In the genomic region with DNA sequence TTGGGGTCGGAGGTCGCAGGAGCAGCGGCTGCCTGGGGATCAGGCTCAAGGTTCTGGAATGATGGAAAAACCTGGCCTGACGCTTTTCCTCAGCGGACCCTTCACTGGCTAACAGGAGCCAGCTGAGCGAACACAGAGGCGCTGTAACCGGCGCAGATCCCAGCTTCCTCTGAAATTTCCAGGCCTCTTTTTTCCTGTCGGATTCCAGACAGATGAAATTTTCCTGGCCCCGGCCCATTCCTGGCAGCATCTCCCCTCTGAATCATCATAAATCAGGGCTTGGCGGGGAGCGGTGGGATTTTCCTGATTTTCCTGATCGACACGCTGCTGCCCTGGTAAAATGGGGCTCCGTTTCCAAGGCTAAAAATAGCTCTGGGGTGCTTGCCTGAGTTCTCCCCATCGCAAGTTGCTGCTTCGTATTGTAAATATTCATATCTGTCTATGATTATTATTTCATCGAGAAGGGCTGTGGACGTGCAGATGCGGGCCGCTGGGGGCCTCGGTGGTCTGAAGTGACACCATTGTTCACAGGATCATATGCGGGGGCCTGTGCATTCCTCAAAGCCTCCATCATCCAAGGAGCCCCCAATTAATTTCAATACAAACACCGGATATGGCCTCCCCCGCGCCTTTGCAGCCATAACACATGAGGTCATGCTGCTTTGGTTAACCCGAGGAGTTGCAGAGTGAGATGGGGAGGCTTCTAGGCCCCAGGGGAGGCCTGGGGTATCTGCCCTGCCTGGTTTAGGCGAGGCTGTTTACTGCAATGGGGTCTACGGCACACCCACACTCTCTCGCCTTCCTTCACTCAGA, we compare ENCODE assay signal across 8 cellular contexts. TPM values are rescaled to one million over a fixed set of nuclear protein-coding genes. Genes with fewer than 3 reads are reported as not detected.
DNase-seq lines count a peak whose midpoint lies in the region; ATAC-seq and TF ChIP-seq lines count a peak whose summit lies in the region.

No MANE protein-coding gene starts in this region.

- H3K36me3 ChIP-seq in endodermal cell (ENCODE audit: control insufficient read depth, insufficient read depth, low read length): no peaks in the 10 kb centered on the region
- no peaks in the 10 kb centered on the region for H3K36me3 ChIP-seq in mesendoderm (ENCODE audit: control insufficient read depth, insufficient read depth, low read length)

- no peak overlapping the region for H3K4me3 Mint-ChIP-seq in endodermal cell
- H3K4me3 Mint-ChIP-seq in type B pancreatic cell: peak overlapping the region; percentile 54

- no peak overlapping the region for H2BK15ac ChIP-seq in mesendoderm (replicated peaks; ENCODE audit: low read depth)

- DNase-seq in M059J (ENCODE audit: low read depth) (peak; percentile 59), endodermal cell (no peak), mesendoderm (peak; percentile 86), type B pancreatic cell (ENCODE audit: extremely low spot score, unreplicated experiment) (no peak), NCI-H2227 treated with DMSO at 0.1 percent for 48 hours (lab: John Stamatoyannopoulos, UW) (no peak), NCI-H1417 (lab: John Stamatoyannopoulos, UW) (no peak)

- H2AK5ac ChIP-seq in mesendoderm (ENCODE audit: low read length): no peak overlapping the region

- no peak overlapping the region for H3K4me2 ChIP-seq in mesendoderm (ENCODE audit: low read length)

- ATAC-seq in GM21381 (IDR thresholded peaks at IDR 0.05; ENCODE audit: unreplicated experiment) (no peak), HG03565 (IDR thresholded peaks at IDR 0.05; ENCODE audit: unreplicated experiment) (no peak)

- H3K27ac ChIP-seq in endodermal cell (ENCODE audit: low read depth, low read length) (peak overlapping the region; percentile 32), mesendoderm (ENCODE audit: low read depth, low read length) (peak overlapping the region; percentile 68)

- peaks cover 10% of the 10 kb centered on the region for H3K4me1 ChIP-seq in endodermal cell (ENCODE audit: control insufficient read depth, insufficient read depth, low read length)
- peaks cover 2% of the 10 kb centered on the region for H3K4me1 ChIP-seq in mesendoderm (ENCODE audit: control insufficient read depth, low read depth, low read length)

- 77 to 86% methylated on average over 24 to 31 of the region's 31 CpGs for WGBS in endodermal cell (ENCODE audit: insufficient coverage in 1 of 2, insufficient read length in 1 of 2), 2 experiments
- WGBS in mesendoderm (ENCODE audit: extremely low coverage, insufficient coverage, low lambda C conversion rate): no CpG with 5 or more reads among the region's 31 CpGs

- no peaks in the 10 kb centered on the region for H3K79me1 ChIP-seq in mesendoderm (ENCODE audit: low read length)

- H4K8ac ChIP-seq in mesendoderm (ENCODE audit: low read depth, low read length): no peak overlapping the region

- H3K9me3 Mint-ChIP-seq in endodermal cell (peaks cover 3% of the 10 kb centered on the region), type B pancreatic cell (peaks cover 4% of the 10 kb centered on the region)

- TF ChIP-seq CTCF in endodermal cell (conservative IDR thresholded peaks at IDR 0.05) (no peak), type B pancreatic cell (conservative IDR thresholded peaks at IDR 0.05) (no peak)

- no peak overlapping the region for H4K5ac ChIP-seq in mesendoderm (ENCODE audit: low read length)

- H3K9me3 ChIP-seq in endodermal cell (ENCODE audit: control insufficient read depth, low read length): no peaks in the 10 kb centered on the region

- no peak overlapping the region for H2BK120ac ChIP-seq in mesendoderm (ENCODE audit: low read depth, low read length)

- H3K18ac ChIP-seq in mesendoderm (ENCODE audit: low read length): peak overlapping the region; percentile 76

- H3K36me3 Mint-ChIP-seq in endodermal cell (ENCODE audit: low read depth) (no peaks in the 10 kb centered on the region), type B pancreatic cell (peaks cover 4% of the 10 kb centered on the region)

- H3K4me3 ChIP-seq in endodermal cell (ENCODE audit: low read length) (no peak overlapping the region), mesendoderm (ENCODE audit: low read length) (no peak overlapping the region)

- no peak overlapping the region for H2BK5ac ChIP-seq in mesendoderm (ENCODE audit: low read length)

- peak overlapping the region; percentile 76 for H3K56ac ChIP-seq in mesendoderm (ENCODE audit: low read length)

- H3K4ac ChIP-seq in mesendoderm (ENCODE audit: low read depth, low read length): no peak overlapping the region

- no peak overlapping the region for H3K9ac ChIP-seq in endodermal cell (ENCODE audit: extremely low read depth, low read length, poor library complexity, severe bottlenecking)
- no peak overlapping the region for H3K9ac ChIP-seq in mesendoderm (ENCODE audit: low read length)

- H3K23ac ChIP-seq in mesendoderm (ENCODE audit: low read length): no peak overlapping the region

- H3K27me3 ChIP-seq in endodermal cell (ENCODE audit: control insufficient read depth, insufficient read depth, low read length, poor library complexity, severe bottlenecking) (no peaks in the 10 kb centered on the region), mesendoderm (ENCODE audit: insufficient read depth, low read length, poor library complexity) (no peaks in the 10 kb centered on the region)

- H3K27ac Mint-ChIP-seq in endodermal cell: peak overlapping the region; percentile 59
- peak overlapping the region; percentile 74 for H3K27ac Mint-ChIP-seq in type B pancreatic cell

- H3K79me2 ChIP-seq in mesendoderm (ENCODE audit: control insufficient read depth, insufficient read depth, low read length): no peaks in the 10 kb centered on the region

- H3K4me1 Mint-ChIP-seq in endodermal cell (peaks cover 15% of the 10 kb centered on the region), type B pancreatic cell (ENCODE audit: unreplicated experiment) (peaks cover 42% of the 10 kb centered on the region)

- H3K27me3 Mint-ChIP-seq in endodermal cell (ENCODE audit: insufficient read depth): no peaks in the 10 kb centered on the region
- no peaks in the 10 kb centered on the region for H3K27me3 Mint-ChIP-seq in type B pancreatic cell

RNA-seq across cellular contexts. Expression of a gene that starts 45.8 kb away (rescaled TPM):
- total RNA-seq in M059J (2014; rRNA removed; shearing (Covaris generic)): 4.2 and 6.9 TPM in 2 replicates
- total RNA-seq in endodermal cell (10 to 100 TPM; 51.1 to 83.0 TPM), type B pancreatic cell (ENCODE audit: low replicate concordance) (18.3 and 28.2 TPM in 2 replicates)
- polyA plus RNA-seq in endodermal cell (2013, experiment 1 of 2): 28.1 TPM
- polyA plus RNA-seq in endodermal cell (2013, experiment 2 of 2): 38.7 TPM
- polyA plus RNA-seq in mesendoderm (2013, experiment 1 of 2): 116 TPM
- 119 TPM for polyA plus RNA-seq in mesendoderm (2013, experiment 2 of 2)

Comparison
In these comparisons a context has a peak if more than half of its experiments do, and no peak if none do; other contexts are left out.
1. DNase-seq: peak in M059J (single experiment) and mesendoderm (single experiment); none in endodermal cell (single experiment), type B pancreatic cell (single experiment), NCI-H2227 treated with DMSO at 0.1 percent for 48 hours (single experiment) and NCI-H1417 (0 of 3).